ENCODE assay signal across 1 cellular context in genomic region chr5:178384815-178385471, GRCh38.
TF ChIP-seq lines count a peak whose summit lies in the region.

No MANE protein-coding gene starts in this region.

TF ChIP-seq in HepG2, 621 proteins besides CTCF, POLR2A, EP300 and RAD21 (continued from another document):
- TF ChIP-seq, protein P1, sequence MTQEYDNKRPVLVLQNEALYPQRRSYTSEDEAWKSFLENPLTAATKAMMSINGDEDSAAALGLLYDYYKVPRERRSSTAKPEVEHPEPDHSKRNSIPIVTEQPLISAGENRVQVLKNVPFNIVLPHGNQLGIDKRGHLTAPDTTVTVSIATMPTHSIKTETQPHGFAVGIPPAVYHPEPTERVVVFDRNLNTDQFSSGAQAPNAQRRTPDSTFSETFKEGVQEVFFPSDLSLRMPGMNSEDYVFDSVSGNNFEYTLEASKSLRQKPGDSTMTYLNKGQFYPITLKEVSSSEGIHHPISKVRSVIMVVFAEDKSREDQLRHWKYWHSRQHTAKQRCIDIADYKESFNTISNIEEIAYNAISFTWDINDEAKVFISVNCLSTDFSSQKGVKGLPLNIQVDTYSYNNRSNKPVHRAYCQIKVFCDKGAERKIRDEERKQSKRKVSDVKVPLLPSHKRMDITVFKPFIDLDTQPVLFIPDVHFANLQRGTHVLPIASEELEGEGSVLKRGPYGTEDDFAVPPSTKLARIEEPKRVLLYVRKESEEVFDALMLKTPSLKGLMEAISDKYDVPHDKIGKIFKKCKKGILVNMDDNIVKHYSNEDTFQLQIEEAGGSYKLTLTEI (CRISPR knock-in tag; conservative IDR thresholded peaks at IDR 0.05), result no peak
- TF ChIP-seq SMC3 (IDR thresholded peaks at IDR 0.05; ENCODE audit: low read length) (no peak), HCFC1 (IDR thresholded peaks at IDR 0.05; ENCODE audit: low read depth, low read length) (no peak), FOXO4 (CRISPR knock-in tag; conservative IDR thresholded peaks at IDR 0.05) (no peak), BHLHE40 (IDR thresholded peaks at IDR 0.05; ENCODE audit: low read length) (no peak), ZNF724P (CRISPR knock-in tag; IDR thresholded peaks at IDR 0.05; ENCODE audit: borderline replicate concordance) (no peak), CBX1 (IDR thresholded peaks at IDR 0.05; ENCODE audit: low read depth) (no peak), ZNF569 (CRISPR knock-in tag; IDR thresholded peaks at IDR 0.05; ENCODE audit: borderline replicate concordance) (no peak), ATAD3A (CRISPR knock-in tag; IDR thresholded peaks at IDR 0.05) (no peak), ETV5 (CRISPR knock-in tag; IDR thresholded peaks at IDR 0.05; ENCODE audit: borderline replicate concordance) (no peak), ZNF775 (CRISPR knock-in tag; IDR thresholded peaks at IDR 0.05; ENCODE audit: borderline replicate concordance) (no peak), ZNF530 (CRISPR knock-in tag; IDR thresholded peaks at IDR 0.05; ENCODE audit: low read depth) (no peak), ZSCAN31 (CRISPR knock-in tag; IDR thresholded peaks at IDR 0.05; ENCODE audit: low read depth) (no peak)
- TF ChIP-seq, protein P2, sequence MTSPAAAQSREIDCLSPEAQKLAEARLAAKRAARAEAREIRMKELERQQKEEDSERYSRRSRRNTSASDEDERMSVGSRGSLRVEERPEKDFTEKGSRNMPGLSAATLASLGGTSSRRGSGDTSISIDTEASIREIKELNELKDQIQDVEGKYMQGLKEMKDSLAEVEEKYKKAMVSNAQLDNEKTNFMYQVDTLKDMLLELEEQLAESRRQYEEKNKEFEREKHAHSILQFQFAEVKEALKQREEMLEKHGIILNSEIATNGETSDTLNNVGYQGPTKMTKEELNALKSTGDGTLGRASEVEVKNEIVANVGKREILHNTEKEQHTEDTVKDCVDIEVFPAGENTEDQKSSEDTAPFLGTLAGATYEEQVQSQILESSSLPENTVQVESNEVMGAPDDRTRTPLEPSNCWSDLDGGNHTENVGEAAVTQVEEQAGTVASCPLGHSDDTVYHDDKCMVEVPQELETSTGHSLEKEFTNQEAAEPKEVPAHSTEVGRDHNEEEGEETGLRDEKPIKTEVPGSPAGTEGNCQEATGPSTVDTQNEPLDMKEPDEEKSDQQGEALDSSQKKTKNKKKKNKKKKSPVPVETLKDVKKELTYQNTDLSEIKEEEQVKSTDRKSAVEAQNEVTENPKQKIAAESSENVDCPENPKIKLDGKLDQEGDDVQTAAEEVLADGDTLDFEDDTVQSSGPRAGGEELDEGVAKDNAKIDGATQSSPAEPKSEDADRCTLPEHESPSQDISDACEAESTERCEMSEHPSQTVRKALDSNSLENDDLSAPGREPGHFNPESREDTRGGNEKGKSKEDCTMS (CRISPR knock-in tag; conservative IDR thresholded peaks at IDR 0.05), result no peak
